Comparison of ENCODE assay signal across 9 cellular contexts in genomic region chr4:114132830-114133229, GRCh38.
DNase-seq lines count a peak whose midpoint lies in the region; ATAC-seq and TF ChIP-seq lines count a peak whose summit lies in the region.
"Had no signal": no experiment of that assay in that cellular context is flagged by ENCODE, and none has a peak within 500 bp of the region (broad histone marks: within the 10 kb centered on the region; RNA-seq: fewer than 3 reads in every experiment).

No MANE protein-coding gene starts in this region.

- H3K36me3 ChIP-seq in BJ (ENCODE audit: control insufficient read depth, insufficient read depth, low read length) (no peaks in the 10 kb centered on the region), KMS-11 (ENCODE audit: insufficient read depth) (no peaks in the 10 kb centered on the region)
- H3K36me3 ChIP-seq: heart left ventricle had no signal

- H3K27ac ChIP-seq in KMS-11: no peak overlapping the region
- H3K27ac ChIP-seq: heart left ventricle had no signal

- ATAC-seq in GM19438 (IDR thresholded peaks at IDR 0.05; ENCODE audit: low read depth, unreplicated experiment): peak; percentile 68
- no peak for ATAC-seq in activated CD8-positive, alpha-beta memory T cell treated with anti-CD3 and anti-CD28 coated beads, Interleukin-2, amount 10 ng/mL, durations not matched to agents 7 days and 5 days
- ATAC-seq: heart left ventricle had no signal

- no peaks in the 10 kb centered on the region for H3K4me1 Mint-ChIP-seq in activated naive CD4-positive, alpha-beta T cell treated with anti-CD3 and anti-CD28 coated beads for 36 hours (ENCODE audit: low read depth)
- H3K4me1 Mint-ChIP-seq in activated CD8-positive, alpha-beta memory T cell treated with anti-CD3 and anti-CD28 coated beads, Interleukin-2, amount 10 ng/mL, durations not matched to agents 7 days and 5 days: no peaks in the 10 kb centered on the region

- H3K4me1 ChIP-seq in KMS-11 (ENCODE audit: low read depth, poor library complexity, severe bottlenecking): no peaks in the 10 kb centered on the region
- H3K4me1 ChIP-seq: heart left ventricle had no signal

- no peak overlapping the region for H3K27ac Mint-ChIP-seq in activated naive CD4-positive, alpha-beta T cell treated with anti-CD3 and anti-CD28 coated beads for 36 hours
- no peak overlapping the region for H3K27ac Mint-ChIP-seq in activated CD8-positive, alpha-beta memory T cell treated with anti-CD3 and anti-CD28 coated beads, Interleukin-2, amount 10 ng/mL, durations not matched to agents 7 days and 5 days

- no peaks in the 10 kb centered on the region for H4K20me1 ChIP-seq in KMS-11 (ENCODE audit: insufficient read depth)

- CTCF ChIA-PET in BJ (lab: Yijun Ruan, JAX): interaction anchor here (0.6 kb wide), 1 partner anchor 340 kb away, joined by 4 read pairs; no protein-coding TSS in a partner anchor
- CTCF ChIA-PET in activated naive CD4-positive, alpha-beta T cell treated with anti-CD3 and anti-CD28 coated beads for 36 hours (lab: Charles Lee): interaction anchor here (1.6 kb wide), 1 partner anchor 9 kb away, joined by 3 read pairs; no protein-coding TSS in a partner anchor
- CTCF ChIA-PET in activated CD8-positive, alpha-beta memory T cell treated with anti-CD3 and anti-CD28 coated beads, Interleukin-2, amount 10 ng/mL, durations not matched to agents 7 days and 5 days (lab: Charles Lee): interaction anchor here (0.8 kb wide), 1 partner anchor 15 kb away, joined by 3 read pairs; no protein-coding TSS in a partner anchor

- no peak overlapping the region for H3K9ac ChIP-seq in KMS-11

- H3K4me2 ChIP-seq in KMS-11: no peak overlapping the region

- no peaks in the 10 kb centered on the region for H3K27me3 Mint-ChIP-seq in activated naive CD4-positive, alpha-beta T cell treated with anti-CD3 and anti-CD28 coated beads for 36 hours (ENCODE audit: low read depth)
- no peaks in the 10 kb centered on the region for H3K27me3 Mint-ChIP-seq in activated CD8-positive, alpha-beta memory T cell treated with anti-CD3 and anti-CD28 coated beads, Interleukin-2, amount 10 ng/mL, durations not matched to agents 7 days and 5 days

- no peaks in the 10 kb centered on the region for H3K36me3 Mint-ChIP-seq in activated naive CD4-positive, alpha-beta T cell treated with anti-CD3 and anti-CD28 coated beads for 36 hours (ENCODE audit: low read depth)
- H3K36me3 Mint-ChIP-seq in activated CD8-positive, alpha-beta memory T cell treated with anti-CD3 and anti-CD28 coated beads, Interleukin-2, amount 10 ng/mL, durations not matched to agents 7 days and 5 days: no peaks in the 10 kb centered on the region

- DNase-seq in BJ (ENCODE audit: low read depth) (no peak), fibroblast of the aortic adventitia (ENCODE audit: low read depth) (no peak), COLO668 (lab: John Stamatoyannopoulos, UW; ENCODE audit: unreplicated experiment) (no peak)
- DNase-seq in activated naive CD4-positive, alpha-beta T cell treated with anti-CD3 and anti-CD28 coated beads for 36 hours: no peak
- DNase-seq in activated CD8-positive, alpha-beta memory T cell treated with anti-CD3 and anti-CD28 coated beads, Interleukin-2, amount 10 ng/mL, durations not matched to agents 7 days and 5 days: no peak
- no peak for DNase-seq in stimulated activated CD4-positive, alpha-beta T cell treated with anti-CD3 and anti-CD28 coated beads, Interleukin-4, amount 100 ng/mL, for 4 hours
- DNase-seq: heart left ventricle had no signal

- no peak overlapping the region for H3K4me3 Mint-ChIP-seq in activated naive CD4-positive, alpha-beta T cell treated with anti-CD3 and anti-CD28 coated beads for 36 hours
- H3K4me3 Mint-ChIP-seq in activated CD8-positive, alpha-beta memory T cell treated with anti-CD3 and anti-CD28 coated beads, Interleukin-2, amount 10 ng/mL, durations not matched to agents 7 days and 5 days: no peak overlapping the region

- TF ChIP-seq CTCF in BJ (IDR thresholded peaks at IDR 0.05; ENCODE audit: insufficient read depth, low read depth, low read length): 0 out of 2 replicates have a peak, but pooled peaks have one; percentile 19
- peak; percentile 58 for TF ChIP-seq CTCF in KMS-11 (conservative IDR thresholded peaks at IDR 0.05; ENCODE audit: low read depth, low read length)
- peak; percentile 37 for TF ChIP-seq CTCF in fibroblast of the aortic adventitia (IDR thresholded peaks at IDR 0.05; ENCODE audit: insufficient read depth, low read length)

- no peaks in the 10 kb centered on the region for H3K9me3 Mint-ChIP-seq in activated naive CD4-positive, alpha-beta T cell treated with anti-CD3 and anti-CD28 coated beads for 36 hours
- H3K9me3 Mint-ChIP-seq in activated CD8-positive, alpha-beta memory T cell treated with anti-CD3 and anti-CD28 coated beads, Interleukin-2, amount 10 ng/mL, durations not matched to agents 7 days and 5 days (ENCODE audit: low read depth): no peaks in the 10 kb centered on the region

- no peak overlapping the region for H3K4me3 ChIP-seq in BJ (ENCODE audit: low read depth, low read length)
- H3K4me3 ChIP-seq in KMS-11 (IDR thresholded peaks at IDR 0.05; ENCODE audit: insufficient read depth, low read depth, low read length): no peak overlapping the region
- no peak overlapping the region for H3K4me3 ChIP-seq in fibroblast of the aortic adventitia (ENCODE audit: low read depth, low read length)
- H3K4me3 ChIP-seq: heart left ventricle had no signal

- H2AFZ ChIP-seq in KMS-11 (ENCODE audit: low read depth): no peak overlapping the region

- no peaks in the 10 kb centered on the region for H3K79me2 ChIP-seq in KMS-11 (ENCODE audit: insufficient read depth, low read depth)

- no peaks in the 10 kb centered on the region for H3K27me3 ChIP-seq in BJ (ENCODE audit: control insufficient read depth, insufficient read depth, low read length)
- H3K27me3 ChIP-seq in KMS-11 (ENCODE audit: insufficient read depth, low read depth): no peaks in the 10 kb centered on the region
- H3K27me3 ChIP-seq: heart left ventricle had no signal

- intact Hi-C loops in activated naive CD4-positive, alpha-beta T cell treated with anti-CD3 and anti-CD28 coated beads for 36 hours (cut with micrococcal nuclease): no loop called here

- POLR2A ChIA-PET in BJ (lab: Charles Lee): no interaction called here
